8 cellular contexts compared by ENCODE assay signal in the genomic region with DNA sequence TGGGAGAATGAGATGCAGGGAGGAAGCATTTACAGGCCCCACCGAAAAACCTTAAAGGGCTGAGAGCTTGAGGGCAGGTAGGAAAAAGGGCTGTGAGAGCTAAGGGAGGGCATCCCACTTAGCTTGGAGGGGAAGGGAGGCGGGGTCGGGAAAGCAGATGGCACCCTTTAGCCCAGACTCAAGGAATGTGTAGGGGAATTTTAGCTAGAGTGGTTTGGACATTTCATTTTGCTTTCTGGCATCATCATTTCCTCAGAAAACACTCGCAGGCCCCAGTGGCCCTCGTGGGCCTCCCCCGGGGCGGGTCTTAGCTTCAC. TPM values are rescaled to one million over a fixed set of nuclear protein-coding genes. Genes with fewer than 3 reads are reported as not detected.
DNase-seq lines count a peak whose midpoint lies in the region; ATAC-seq, FAIRE-seq and TF ChIP-seq lines count a peak whose summit lies in the region.

No MANE protein-coding gene starts in this region.

- H3K27me3 ChIP-seq in GM23248 (replicated peaks; ENCODE audit: insufficient read depth): no peaks in the 10 kb centered on the region
- no peaks in the 10 kb centered on the region for H3K27me3 ChIP-seq in small intestine (ENCODE audit: control insufficient read depth in 2 of 2, insufficient read depth in 2 of 2, low read length in 2 of 2)

- no peak for ATAC-seq in HG03159 (IDR thresholded peaks at IDR 0.05; ENCODE audit: unreplicated experiment)

- H3K4me3 ChIP-seq in GM23248: peak overlapping the region; percentile 89
- H3K4me3 ChIP-seq in SK-N-MC: peak overlapping the region; percentile 99
- H3K4me3 ChIP-seq in fibroblast of villous mesenchyme (ENCODE audit: low read depth, low read length): peak overlapping the region; percentile 7
- no peak overlapping the region for H3K4me3 ChIP-seq in small intestine (ENCODE audit: low read depth in 1 of 2, low read length in 2 of 2)

- H3K4me1 ChIP-seq in GM23248 (ENCODE audit: insufficient read depth) (peaks cover 17% of the 10 kb centered on the region), small intestine (ENCODE audit: control insufficient read depth in 2 of 2, insufficient read depth in 1 of 2, low read depth in 1 of 2, low read length in 1 of 2) (peaks cover 13 to 23% of the 10 kb centered on the region in 2 donors)

- no peak for FAIRE-seq in small intestine (lab: Jason Lieb, UNC)

- TF ChIP-seq CTCF in fibroblast of villous mesenchyme (IDR thresholded peaks at IDR 0.05; ENCODE audit: insufficient read depth, low read depth, low read length) (no peak), GM10248 (IDR thresholded peaks at IDR 0.05; ENCODE audit: control extremely low read depth, extremely low read depth, low read depth, missing control alignments) (no peak)

- H3K79me2 ChIP-seq in GM23248 (ENCODE audit: insufficient read depth): peaks cover 40% of the 10 kb centered on the region

- no peaks in the 10 kb centered on the region for H3F3A ChIP-seq in GM23248 (ENCODE audit: insufficient read depth)

- H3K9ac ChIP-seq in GM23248: no peak overlapping the region; the same call in 1 of the 2 replicates
- peak overlapping the region; percentile 16 for H3K9ac ChIP-seq in SK-N-MC (ENCODE audit: insufficient read length)

- DNase-seq in GM23248 (no peak), SK-N-MC (ENCODE audit: low read depth, low spot score) (no peak), fibroblast of villous mesenchyme (ENCODE audit: low read depth) (no peak), small intestine (peak; percentile 23), GM10248 (ENCODE audit: extremely low spot score) (no peak)
- no peak for DNase-seq in stimulated activated CD4-positive, alpha-beta T cell treated with anti-CD3 and anti-CD28 coated beads, Interleukin-12 subunit alpha, Interleukin-12 subunit beta, amount 100 ng/mL, for 4 hours
- no peak for DNase-seq in stimulated activated CD4-positive, alpha-beta T cell treated with anti-CD3 and anti-CD28 coated beads, Interleukin-2, amount 100 ng/mL, for 48 hours

- H4K20me1 ChIP-seq in GM23248 (ENCODE audit: insufficient read depth): no peaks in the 10 kb centered on the region

- CTCF ChIA-PET in GM10248 (lab: Yijun Ruan, JAX): interaction anchor here (0.8 to 43.8 kb wide), 52 partner anchors 14 to 297 kb away, joined by 3 to 1411 read pairs (median 5); partner anchors contain the start of genes NUP98 and RHOG

- H3K4me2 ChIP-seq in GM23248 (ENCODE audit: unreplicated experiment): peak overlapping the region; percentile 13

- no peaks in the 10 kb centered on the region for H3K9me2 ChIP-seq in GM23248 (ENCODE audit: insufficient read depth)

- WGBS in GM23248 (ENCODE audit: low coverage in 1 of 2, low lambda C conversion rate in 2 of 2, missing lambda C conversion rate in 2 of 2), 2 experiments: 14 to 18% methylated on average over 7 of the region's 7 CpGs
- WGBS in small intestine, 3 donors: 18 to 20% (median 18%) methylated on average over 7 of the region's 7 CpGs

- no peaks in the 10 kb centered on the region for H3K36me3 ChIP-seq in GM23248 (ENCODE audit: low read depth)
- H3K36me3 ChIP-seq in SK-N-MC (ENCODE audit: insufficient read depth, low read length): no peaks in the 10 kb centered on the region
- no peaks in the 10 kb centered on the region for H3K36me3 ChIP-seq in small intestine (ENCODE audit: control insufficient read depth in 2 of 2, insufficient read depth in 2 of 2, low read length in 2 of 2)

- in situ Hi-C loops in GM23248 (cut with MboI): no loop called here

- H3K9me3 ChIP-seq in GM23248 (ENCODE audit: low read depth) (no peaks in the 10 kb centered on the region), SK-N-MC (ENCODE audit: low read depth, low read length) (no peaks in the 10 kb centered on the region), small intestine (ENCODE audit: control insufficient read depth, low read depth) (no peaks in the 10 kb centered on the region)

- H3K27ac ChIP-seq in GM23248 (no peak overlapping the region), SK-N-MC (peak overlapping the region; percentile 51), small intestine (ENCODE audit: low read depth in 1 of 2, low read length in 1 of 2) (peak overlapping the region; percentile 33 to 85)

- H2AFZ ChIP-seq in GM23248: peak overlapping the region; percentile 93

- POLR2A ChIA-PET in GM10248 (lab: Yijun Ruan, JAX): interaction anchor here (0.6 to 3.4 kb wide), 8 partner anchors 12 to 218 kb away, joined by 3 to 22 read pairs (median 4); partner anchors contain the start of gene RHOG

RNA-seq across cellular contexts. Expression of gene STIM1, which starts 0.8 kb away (rescaled TPM):
- total RNA-seq in GM23248 (2014; rRNA removed; shearing (Covaris generic)): 24.6 and 63.4 TPM in 2 replicates
- polyA plus RNA-seq in GM23248 (2016; fragmentation: Nextera tagmentation; extraction: Ambion mirVana) (22.0 and 22.3 TPM in 2 replicates), small intestine (10 to 100 TPM in 1 of 3 donors, 1 to 10 TPM in 2; 5.6 to 27.9 (median 7.3) TPM)
- 27.4 and 36.7 TPM in 2 replicates for total RNA-seq in fibroblast of villous mesenchyme

RNA-seq across cellular contexts. Expression of gene RHOG, which starts 13.9 kb away (rescaled TPM):
- 42.0 and 45.5 TPM in 2 replicates for total RNA-seq in GM23248 (2014; rRNA removed; shearing (Covaris generic))
- 59.5 and 61.4 TPM in 2 replicates for polyA plus RNA-seq in GM23248 (2016; fragmentation: Nextera tagmentation; extraction: Ambion mirVana)
- 9.0 and 9.5 TPM in 2 replicates for total RNA-seq in fibroblast of villous mesenchyme
- polyA plus RNA-seq in small intestine: 100 to 1,000 TPM in 1 of 3 donors, 10 to 100 TPM in 2; 62.1 to 114 (median 86.6) TPM

RNA-seq across cellular contexts. Expression of gene PGAP2, which starts 46.3 kb away (rescaled TPM):
- total RNA-seq in GM23248 (2014; rRNA removed; shearing (Covaris generic)): 10.1 and 19.0 TPM in 2 replicates
- polyA plus RNA-seq in GM23248 (2016; fragmentation: Nextera tagmentation; extraction: Ambion mirVana): 14.7 and 17.8 TPM in 2 replicates
- 7.4 and 8.2 TPM in 2 replicates for total RNA-seq in fibroblast of villous mesenchyme
- polyA plus RNA-seq in small intestine: 10 to 100 TPM; 18.9 to 26.2 (median 22.1) TPM

RNA-seq across cellular contexts. Expression of gene NUP98, which starts 57.3 kb away (rescaled TPM):
- 79.3 and 142 TPM in 2 replicates for total RNA-seq in GM23248 (2014; rRNA removed; shearing (Covaris generic))
- polyA plus RNA-seq in GM23248 (2016; fragmentation: Nextera tagmentation; extraction: Ambion mirVana): 25.6 and 30.5 TPM in 2 replicates
- total RNA-seq in fibroblast of villous mesenchyme: 136 and 183 TPM in 2 replicates
- polyA plus RNA-seq in small intestine: 10 to 100 TPM; 14.1 to 30.0 (median 18.8) TPM

Comparison
In these comparisons a context has a peak if more than half of its experiments do, and no peak if none do; other contexts are left out.
1. H3K4me3 ChIP-seq: peak in GM23248 (single experiment), SK-N-MC (single experiment) and fibroblast of villous mesenchyme (single experiment); none in small intestine (0 of 2).